2 cellular contexts compared by ENCODE assay signal in genomic region chr6:132490478-132491204, GRCh38.
TF ChIP-seq lines count a peak whose summit lies in the region.

No MANE protein-coding gene starts in this region.

TF ChIP-seq in IMR-90, 13 proteins besides CTCF, POLR2A, EP300 and RAD21:
- TF ChIP-seq FOS (IDR thresholded peaks at IDR 0.05; ENCODE audit: low read depth, low read length) (no peak), MAFK (IDR thresholded peaks at IDR 0.05; ENCODE audit: low read depth, low read length) (no peak), NFE2L2 (IDR thresholded peaks at IDR 0.05; ENCODE audit: low read depth, low read length) (no peak), MXI1 (IDR thresholded peaks at IDR 0.05; ENCODE audit: borderline replicate concordance, low read depth, low read length) (no peak), MAZ (IDR thresholded peaks at IDR 0.05; ENCODE audit: borderline replicate concordance, low read depth, low read length) (no peak), USF2 (IDR thresholded peaks at IDR 0.05; ENCODE audit: low read depth, low read length) (no peak), CEBPB (IDR thresholded peaks at IDR 0.05; ENCODE audit: low read depth, low read length) (no peak), CHD1 (IDR thresholded peaks at IDR 0.05; ENCODE audit: low read depth, low read length) (no peak), SMC3 (IDR thresholded peaks at IDR 0.05; ENCODE audit: low read depth, low read length) (no peak), BHLHE40 (IDR thresholded peaks at IDR 0.05; ENCODE audit: low read depth, low read length) (no peak), RFX5 (IDR thresholded peaks at IDR 0.05; ENCODE audit: low read depth, low read length) (no peak), RCOR1 (IDR thresholded peaks at IDR 0.05; ENCODE audit: insufficient replicate concordance, low read length) (no peak)
- TF ChIP-seq, protein P1, sequence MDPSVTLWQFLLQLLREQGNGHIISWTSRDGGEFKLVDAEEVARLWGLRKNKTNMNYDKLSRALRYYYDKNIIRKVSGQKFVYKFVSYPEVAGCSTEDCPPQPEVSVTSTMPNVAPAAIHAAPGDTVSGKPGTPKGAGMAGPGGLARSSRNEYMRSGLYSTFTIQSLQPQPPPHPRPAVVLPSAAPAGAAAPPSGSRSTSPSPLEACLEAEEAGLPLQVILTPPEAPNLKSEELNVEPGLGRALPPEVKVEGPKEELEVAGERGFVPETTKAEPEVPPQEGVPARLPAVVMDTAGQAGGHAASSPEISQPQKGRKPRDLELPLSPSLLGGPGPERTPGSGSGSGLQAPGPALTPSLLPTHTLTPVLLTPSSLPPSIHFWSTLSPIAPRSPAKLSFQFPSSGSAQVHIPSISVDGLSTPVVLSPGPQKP (IDR thresholded peaks at IDR 0.05; ENCODE audit: borderline replicate concordance, low read depth, low read length): no peak

TF ChIP-seq in HepG2, 621 proteins besides CTCF, POLR2A, EP300 and RAD21:
- no peak for TF ChIP-seq ZNF30 (CRISPR knock-in tag; IDR thresholded peaks at IDR 0.05)
- peak; percentile 65; the same call in 1 of the 2 replicates for TF ChIP-seq ZNF768 (CRISPR knock-in tag; IDR thresholded peaks at IDR 0.05)
